8 cellular contexts compared by ENCODE assay signal in the genomic region with DNA sequence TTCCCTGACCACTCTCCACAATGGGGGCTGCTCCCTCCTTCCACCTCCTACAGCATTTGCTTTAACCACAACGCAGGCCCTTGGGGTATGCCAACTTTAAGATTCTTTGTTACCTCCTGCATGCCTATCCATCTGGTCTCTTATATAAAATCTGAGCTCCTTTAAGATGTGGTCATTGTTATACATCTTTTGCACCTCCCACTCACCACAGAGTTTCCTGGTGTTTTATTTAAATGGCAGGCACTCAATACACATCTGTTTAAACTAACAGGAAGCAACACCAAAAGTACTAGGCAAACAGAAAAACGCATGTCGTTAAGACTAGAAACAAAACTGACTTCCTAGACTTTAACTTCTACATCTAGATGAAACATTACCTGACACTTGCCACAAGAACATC. TPM values are rescaled to one million over a fixed set of nuclear protein-coding genes. Genes with fewer than 3 reads are reported as not detected.
DNase-seq lines count a peak whose midpoint lies in the region; ATAC-seq and TF ChIP-seq lines count a peak whose summit lies in the region.

No MANE protein-coding gene starts in this region.

- H3K27ac ChIP-seq in suprapubic skin: no peak overlapping the region

- peak; percentile 72 for ATAC-seq in HG02885 (IDR thresholded peaks at IDR 0.05; ENCODE audit: poor library complexity, unreplicated experiment)

- H3K4me3 ChIP-seq in suprapubic skin: no peak overlapping the region

- no peaks in the 10 kb centered on the region for H3K9me3 ChIP-seq in suprapubic skin

- H3K36me3 ChIP-seq in suprapubic skin: no peaks in the 10 kb centered on the region

- no peak for TF ChIP-seq EP300 in suprapubic skin (IDR thresholded peaks at IDR 0.05)

- peak; percentile 24 for DNase-seq in stimulated activated CD4-positive, alpha-beta T cell treated with anti-CD3 and anti-CD28 coated beads, Interleukin-4, amount 100 ng/mL, for 24 hours
- no peak for DNase-seq in stimulated activated CD4-positive, alpha-beta T cell treated with anti-CD3 and anti-CD28 coated beads, Interleukin-4, amount 100 ng/mL, for 1 hour
- DNase-seq in T-helper 2 cell (peak in 3 of 5 experiments; percentile 7 to 93 (median 53)), NCI-H1436 treated with DMSO at 0.1 percent for 48 hours (lab: John Stamatoyannopoulos, UW) (no peak), NCI-H1694 treated with DMSO at 0.1 percent for 48 hours (lab: John Stamatoyannopoulos, UW) (no peak), anterior cingulate cortex (lab: John Stamatoyannopoulos, UW) (no peak), suprapubic skin (ENCODE audit: low spot score in 2 of 2) (no peak)

- TF ChIP-seq CTCF in suprapubic skin (IDR thresholded peaks at IDR 0.05): no peak

- WGBS in suprapubic skin: 78% methylated on average over 3 of the region's 3 CpGs

- no peaks in the 10 kb centered on the region for H3K27me3 ChIP-seq in suprapubic skin

- TF ChIP-seq POLR2A in suprapubic skin (IDR thresholded peaks at IDR 0.05): no peak

- H3K4me1 ChIP-seq in suprapubic skin: peaks cover 2% of the 10 kb centered on the region

RNA-seq across cellular contexts. Expression of a gene that starts 36.3 kb away (rescaled TPM):
- total RNA-seq in suprapubic skin: 10 to 100 TPM; 35.6 to 55.8 (median 42.5) TPM

Comparison
In these comparisons a context has a peak if more than half of its experiments do, and no peak if none do; other contexts are left out.
1. DNase-seq: peak in stimulated activated CD4-positive, alpha-beta T cell treated with anti-CD3 and anti-CD28 coated beads, Interleukin-4, amount 100 ng/mL, for 24 hours (single experiment) and T-helper 2 cell (3 of 5); none in stimulated activated CD4-positive, alpha-beta T cell treated with anti-CD3 and anti-CD28 coated beads, Interleukin-4, amount 100 ng/mL, for 1 hour (single experiment), NCI-H1436 treated with DMSO at 0.1 percent for 48 hours (single experiment), NCI-H1694 treated with DMSO at 0.1 percent for 48 hours (single experiment), anterior cingulate cortex (0 of 58) and suprapubic skin (0 of 2).